In the genomic region with DNA sequence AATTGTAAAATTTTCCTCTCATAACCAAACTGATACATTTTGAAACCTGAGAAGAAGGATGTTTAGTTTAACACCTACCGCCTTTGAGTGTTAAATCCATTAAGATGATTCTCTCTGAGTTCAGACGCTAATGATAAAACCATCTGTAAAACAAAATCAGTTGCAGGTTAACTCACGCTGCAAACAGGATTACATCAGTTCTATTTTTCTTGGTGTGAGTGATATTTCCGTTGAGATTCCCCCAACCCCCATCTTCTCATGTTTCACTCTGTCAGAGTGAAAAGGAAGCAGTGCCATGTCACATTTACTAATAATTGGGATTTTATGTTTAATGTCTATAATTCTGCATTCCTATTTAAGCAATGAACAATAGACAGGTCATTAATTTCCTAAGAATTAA, we compare ENCODE assay signal across 9 cellular contexts.
DNase-seq lines count a peak whose midpoint lies in the region; ATAC-seq, FAIRE-seq and TF ChIP-seq lines count a peak whose summit lies in the region.
"Had no signal": no experiment of that assay in that cellular context is flagged by ENCODE, and none has a peak within 500 bp of the region (broad histone marks: within the 10 kb centered on the region; RNA-seq: fewer than 3 reads in every experiment).

No MANE protein-coding gene starts in this region.

- TF ChIP-seq CTCF in K562 (IDR thresholded peaks at IDR 0.05 in 2 of 3, conservative IDR thresholded peaks at IDR 0.05 in 1 of 3; ENCODE audit: insufficient read depth in 2 of 3, low read depth in 1 of 3, low read length in 3 of 3): no peak

- H3K4me2 ChIP-seq in K562 (ENCODE audit: insufficient read depth, low read length): no peak overlapping the region

- peak overlapping the region; percentile 65 for H3K27ac Mint-ChIP-seq in activated CD4-positive, alpha-beta T cell treated with anti-CD3 and anti-CD28 coated beads for 36 hours
- H3K27ac Mint-ChIP-seq: B cell had no signal

- BruUV-seq in K562 (replicated peaks; lab: Mats Ljungman, UMichigan): no TSS peak

- H3K9me3 Mint-ChIP-seq in activated CD4-positive, alpha-beta T cell treated with anti-CD3 and anti-CD28 coated beads for 36 hours (ENCODE audit: low read depth): no peaks in the 10 kb centered on the region

- CTCF ChIA-PET in activated CD4-positive, alpha-beta T cell treated with anti-CD3 and anti-CD28 coated beads for 36 hours (lab: Charles Lee): interaction anchor here (0.6 kb wide), 2 partner anchors 31 to 1046 kb away, joined by 3 read pairs; no protein-coding TSS in a partner anchor
- CTCF ChIA-PET in K562 (lab: Yijun Ruan, JAX; ENCODE audit: low intra/inter-chr PET ratio): no interaction called here

- H3K79me2 ChIP-seq in K562 (ENCODE audit: control insufficient read depth, insufficient read depth, low read length): no peaks in the 10 kb centered on the region

- H3K27me3 Mint-ChIP-seq in activated CD4-positive, alpha-beta T cell treated with anti-CD3 and anti-CD28 coated beads for 36 hours: no peaks in the 10 kb centered on the region
- H3K27me3 Mint-ChIP-seq: B cell had no signal

- no peaks in the 10 kb centered on the region for H3K27me3 ChIP-seq in K562 (ENCODE audit: control insufficient read depth in 2 of 2, insufficient read depth in 2 of 2, low read length in 2 of 2)

- FAIRE-seq in K562 (lab: Jason Lieb, UNC): peak; percentile 44

- peak overlapping the region; percentile 71; the same call in 1 of the 3 replicates for H3K27ac ChIP-seq in K562 (ENCODE audit: extremely low read depth, low read depth, low read length)

- no peaks in the 10 kb centered on the region for H3K9me3 ChIP-seq in K562 (replicated peaks; ENCODE audit: control insufficient read depth, insufficient read depth, low read depth, low read length)

- H3K9me1 ChIP-seq in K562 (ENCODE audit: control insufficient read depth, insufficient read depth, low read length): no peaks in the 10 kb centered on the region

- no peak overlapping the region for H3K4me3 Mint-ChIP-seq in activated CD4-positive, alpha-beta T cell treated with anti-CD3 and anti-CD28 coated beads for 36 hours
- H3K4me3 Mint-ChIP-seq: B cell had no signal

- ATAC-seq in activated CD4-positive, alpha-beta T cell treated with anti-CD3 and anti-CD28 coated beads for 36 hours: peak; percentile 80
- ATAC-seq in K562: peak; percentile 85
- ATAC-seq in HG02938 (IDR thresholded peaks at IDR 0.05; ENCODE audit: unreplicated experiment): no peak

- no peak overlapping the region for H2AFZ ChIP-seq in K562 (ENCODE audit: low read depth, low read length)

- H3K36me3 ChIP-seq in K562 (ENCODE audit: control insufficient read depth, insufficient read depth, low read length): peaks cover 16% of the 10 kb centered on the region; the same call in 2 of the 3 replicates

- no peak for TF ChIP-seq POLR2A in K562 (conservative IDR thresholded peaks at IDR 0.05)

- no peaks in the 10 kb centered on the region for H4K20me1 ChIP-seq in K562 (replicated peaks; ENCODE audit: control insufficient read depth, insufficient read depth, low read length)

- in situ Hi-C loops in K562 (cut with MboI): no loop called here

- intact Hi-C loops in activated CD4-positive, alpha-beta T cell treated with anti-CD3 and anti-CD28 coated beads for 36 hours (cut with DNase I, micrococcal nuclease): loop anchor here in 1 of 2 experiments (5.0 kb wide), 1 partner anchor 389 kb away; no protein-coding TSS in a partner anchor
- intact Hi-C loops in K562 (cut with micrococcal nuclease): no loop called here

- DNase-seq in activated CD4-positive, alpha-beta T cell treated with anti-CD3 and anti-CD28 coated beads for 36 hours: no peak
- no peak for DNase-seq in activated CD4-positive, alpha-beta T cell treated with anti-CD3 and anti-CD28 coated beads, Interleukin-2, amount 50 U/mL, for 1 hour
- DNase-seq in NCI-H2107 treated with DMSO at 0.1 percent for 48 hours (lab: John Stamatoyannopoulos, UW; ENCODE audit: unreplicated experiment) (peak; percentile 72), K562 (ENCODE audit: extremely low read depth in 1 of 4, low spot score in 3 of 4) (peak in 2 of 4 experiments; percentile 21 to 45), retina (peak; percentile 13), NCI-H526 treated with DMSO at 0.1 percent for 48 hours (lab: John Stamatoyannopoulos, UW) (no peak)
- DNase-seq in central memory CD4-positive, alpha-beta T cell: no peak

- TF ChIP-seq EP300 in K562 (IDR thresholded peaks at IDR 0.05; ENCODE audit: low read length): peak; percentile 85

- WGBS in K562 (ENCODE audit: insufficient coverage, low coverage, missing lambda C conversion rate): 5% methylated on average over 4 of the region's 4 CpGs

- POLR2A ChIA-PET in activated CD4-positive, alpha-beta T cell treated with anti-CD3 and anti-CD28 coated beads for 36 hours (lab: Charles Lee): no interaction called here
- POLR2A ChIA-PET in K562 (lab: Yijun Ruan, JAX): interaction anchor here (0.6 kb wide), 1 partner anchor 704 kb away, joined by 3 read pairs; a partner anchor contains a TSS

- no peak overlapping the region for H3K4me3 ChIP-seq in K562

- no peak overlapping the region for H3K9ac ChIP-seq in K562 (ENCODE audit: insufficient read depth in 1 of 2, low read depth in 2 of 2, low read length in 2 of 2)

- H3K4me1 ChIP-seq in K562 (replicated peaks in 1 of 2; ENCODE audit: control insufficient read depth in 2 of 2, insufficient read depth in 2 of 2, low read length in 2 of 2): peaks cover 0 to 14% of the 10 kb centered on the region in 2 experiments; a peak in 2 of 5 replicates

- peaks cover 17% of the 10 kb centered on the region for H3K36me3 Mint-ChIP-seq in activated CD4-positive, alpha-beta T cell treated with anti-CD3 and anti-CD28 coated beads for 36 hours (ENCODE audit: low read depth)

- peaks cover 16% of the 10 kb centered on the region for H3K4me1 Mint-ChIP-seq in activated CD4-positive, alpha-beta T cell treated with anti-CD3 and anti-CD28 coated beads for 36 hours
- H3K4me1 Mint-ChIP-seq: B cell had no signal

- TF ChIP-seq RAD21 in K562 (CRISPR knock-in tag; conservative IDR thresholded peaks at IDR 0.05 in 1 of 2, IDR thresholded peaks at IDR 0.05 in 1 of 2): no peak

TF ChIP-seq in K562, 482 proteins besides CTCF, POLR2A, EP300 and RAD21 (continues in another document):
- TF ChIP-seq THRAP3 (IDR thresholded peaks at IDR 0.05; ENCODE audit: borderline replicate concordance) (no peak), HCFC1 (IDR thresholded peaks at IDR 0.05; ENCODE audit: low read depth, low read length) (no peak), KDM1A (IDR thresholded peaks at IDR 0.05) (peak in 1 of 2 experiments; percentile 42; a peak in 1 of 4 replicates), ZFP36 (IDR thresholded peaks at IDR 0.05; ENCODE audit: low read depth, low read length, partially characterized antibody) (no peak), KLF13 (tag; IDR thresholded peaks at IDR 0.05; ENCODE audit: borderline replicate concordance, low read depth) (no peak), BRD9 (IDR thresholded peaks at IDR 0.05; ENCODE audit: low read depth, partially characterized antibody) (peak; percentile 60), STAT5A (IDR thresholded peaks at IDR 0.05; ENCODE audit: borderline replicate concordance, low read length) (0 out of 2 replicates have a peak, but pooled peaks have one; percentile 18), POLR2AphosphoS5 (IDR thresholded peaks at IDR 0.05; ENCODE audit: control insufficient read depth, insufficient read depth, low read depth, low read length) (no peak), MBD2 (IDR thresholded peaks at IDR 0.05; ENCODE audit: borderline replicate concordance, low read depth) (no peak), KAT8 (IDR thresholded peaks at IDR 0.05; ENCODE audit: low read depth) (no peak), SRSF1 (IDR thresholded peaks at IDR 0.05; ENCODE audit: low read depth, low read length) (no peak), GTF2A2 (tag; IDR thresholded peaks at IDR 0.05) (no peak)
- TF ChIP-seq, protein P1, sequence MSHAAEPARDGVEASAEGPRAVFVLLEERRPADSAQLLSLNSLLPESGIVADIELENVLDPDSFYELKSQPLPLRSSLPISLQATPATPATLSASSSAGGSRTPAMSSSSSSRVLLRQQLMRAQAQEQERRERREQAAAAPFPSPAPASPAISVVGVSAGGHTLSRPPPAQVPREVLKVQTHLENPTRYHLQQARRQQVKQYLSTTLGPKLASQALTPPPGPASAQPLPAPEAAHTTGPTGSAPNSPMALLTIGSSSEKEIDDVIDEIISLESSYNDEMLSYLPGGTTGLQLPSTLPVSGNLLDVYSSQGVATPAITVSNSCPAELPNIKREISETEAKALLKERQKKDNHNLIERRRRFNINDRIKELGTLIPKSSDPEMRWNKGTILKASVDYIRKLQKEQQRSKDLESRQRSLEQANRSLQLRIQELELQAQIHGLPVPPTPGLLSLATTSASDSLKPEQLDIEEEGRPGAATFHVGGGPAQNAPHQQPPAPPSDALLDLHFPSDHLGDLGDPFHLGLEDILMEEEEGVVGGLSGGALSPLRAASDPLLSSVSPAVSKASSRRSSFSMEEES (CRISPR knock-in tag; IDR thresholded peaks at IDR 0.05): no peak
- TF ChIP-seq, protein P2, sequence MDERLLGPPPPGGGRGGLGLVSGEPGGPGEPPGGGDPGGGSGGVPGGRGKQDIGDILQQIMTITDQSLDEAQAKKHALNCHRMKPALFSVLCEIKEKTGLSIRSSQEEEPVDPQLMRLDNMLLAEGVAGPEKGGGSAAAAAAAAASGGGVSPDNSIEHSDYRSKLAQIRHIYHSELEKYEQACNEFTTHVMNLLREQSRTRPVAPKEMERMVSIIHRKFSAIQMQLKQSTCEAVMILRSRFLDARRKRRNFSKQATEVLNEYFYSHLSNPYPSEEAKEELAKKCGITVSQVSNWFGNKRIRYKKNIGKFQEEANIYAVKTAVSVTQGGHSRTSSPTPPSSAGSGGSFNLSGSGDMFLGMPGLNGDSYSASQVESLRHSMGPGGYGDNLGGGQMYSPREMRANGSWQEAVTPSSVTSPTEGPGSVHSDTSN (CRISPR knock-in tag; IDR thresholded peaks at IDR 0.05; ENCODE audit: low read depth): no peak
- TF ChIP-seq, protein P2 (tag; conservative IDR thresholded peaks at IDR 0.05; ENCODE audit: low read depth): peak; percentile 27; the same call in 1 of the 2 replicates
- TF ChIP-seq, protein P3, sequence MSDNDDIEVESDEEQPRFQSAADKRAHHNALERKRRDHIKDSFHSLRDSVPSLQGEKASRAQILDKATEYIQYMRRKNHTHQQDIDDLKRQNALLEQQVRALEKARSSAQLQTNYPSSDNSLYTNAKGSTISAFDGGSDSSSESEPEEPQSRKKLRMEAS (CRISPR knock-in tag; IDR thresholded peaks at IDR 0.05): no peak

Comparison
In these comparisons a context has a peak if more than half of its experiments do, and no peak if none do; other contexts are left out.
1. DNase-seq: peak in NCI-H2107 treated with DMSO at 0.1 percent for 48 hours (single experiment) and retina (single experiment); none in activated CD4-positive, alpha-beta T cell treated with anti-CD3 and anti-CD28 coated beads for 36 hours (single experiment), activated CD4-positive, alpha-beta T cell treated with anti-CD3 and anti-CD28 coated beads, Interleukin-2, amount 50 U/mL, for 1 hour (single experiment), central memory CD4-positive, alpha-beta T cell (single experiment) and NCI-H526 treated with DMSO at 0.1 percent for 48 hours (single experiment).